ENCODE assay signal across 22 cellular contexts in the genomic region with DNA sequence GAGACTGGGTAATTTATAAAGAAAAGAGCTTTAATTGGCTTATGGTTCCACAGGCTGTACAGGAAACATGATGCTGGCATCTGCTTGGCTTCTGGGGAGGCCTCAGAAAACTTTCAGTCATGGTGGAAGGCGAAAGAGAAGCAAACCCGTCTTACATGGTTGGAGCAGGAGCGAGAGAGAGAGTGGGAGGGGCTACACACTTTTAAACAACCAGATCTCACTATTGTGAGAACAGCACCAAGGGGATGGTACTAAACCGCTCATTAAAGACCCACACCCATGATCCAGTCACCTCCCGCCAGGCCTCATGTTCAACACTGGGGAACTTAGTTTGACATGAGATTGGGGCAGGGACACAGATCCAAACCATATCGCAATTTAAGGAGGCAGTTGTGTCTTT.
"Had no signal": no experiment of that assay in that cellular context is flagged by ENCODE, and none has a peak within 500 bp of the region (broad histone marks: within the 10 kb centered on the region; RNA-seq: fewer than 3 reads in every experiment).

No MANE protein-coding gene starts in this region.

- H3K36me3 ChIP-seq: MG63 had no signal

- H3K4me3 ChIP-seq: MG63, SJSA1, SK-N-MC had no signal

- H3K27ac ChIP-seq: SJSA1, SK-N-MC had no signal

- H3K27me3 ChIP-seq: MG63, SJSA1 had no signal

- H3K9me3 ChIP-seq: MG63, SJSA1 had no signal

- H3K4me1 ChIP-seq: SJSA1 had no signal

- ATAC-seq: HepG2 had no signal

- DNase-seq: IMR-90, Karpas-422, KG1, MG63, NCI-H1092, NCI-H1436, NCI-H187, NCI-H2029, NCI-H2081 treated with DMSO at 0.1 percent for 48 hours, NCI-H2171, NCI-H226, NCI-H446, NCI-H510A, NCI-H524 treated with DMSO at 0.1 percent for 48 hours, NCI-H69, NCI-H774, Right ventricle myocardium superior, RPMI8226, SIG-M5 had no signal
